ENCODE assay signal across 8 cellular contexts in the genomic region with DNA sequence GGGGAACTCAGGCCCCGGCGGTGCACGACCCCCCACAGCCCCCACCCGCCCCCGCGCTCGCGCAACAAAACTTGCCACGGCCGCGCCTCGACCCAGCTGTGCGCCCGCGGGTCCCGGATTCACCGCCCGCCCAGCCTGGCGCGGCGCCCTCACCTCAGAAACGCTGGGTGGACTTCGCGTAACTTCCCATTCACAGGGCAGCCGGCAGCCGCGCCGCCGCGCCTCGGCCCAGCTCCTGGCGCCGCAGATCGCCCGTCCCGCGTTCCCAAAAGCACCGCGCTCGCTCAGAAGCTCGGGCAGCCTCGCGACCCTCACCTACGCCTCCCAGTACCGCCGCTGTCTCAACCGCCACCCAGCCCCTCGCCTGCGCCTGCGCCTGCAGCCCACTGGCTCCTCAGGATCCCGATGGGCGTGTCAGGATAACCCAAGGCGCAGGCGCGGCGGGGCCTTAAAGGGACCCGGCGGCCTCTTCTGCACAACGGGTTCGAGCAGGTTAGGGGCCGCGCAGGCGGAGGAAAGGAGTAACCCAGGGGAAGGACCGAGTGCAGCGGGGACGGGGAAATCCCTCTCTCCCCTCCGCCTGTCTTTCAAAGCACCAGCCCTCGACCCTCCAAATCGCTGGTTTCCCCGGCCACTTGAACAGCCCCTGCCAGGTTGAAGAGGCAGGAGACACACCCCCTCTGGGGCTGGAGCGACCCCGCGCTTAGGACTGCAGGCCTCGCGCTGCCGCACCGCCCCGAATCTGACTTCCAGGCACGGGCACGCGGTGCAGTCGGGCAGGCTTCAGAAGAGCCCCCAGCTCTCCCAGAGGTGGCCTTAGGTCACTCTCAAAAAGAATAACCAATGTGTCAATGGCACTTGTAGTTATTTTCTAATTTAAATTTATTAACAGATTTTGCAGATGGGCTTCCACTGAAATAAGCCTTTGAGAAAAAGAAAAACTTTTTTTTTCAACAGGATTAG. TPM values are rescaled to one million over a fixed set of nuclear protein-coding genes. Genes with fewer than 3 reads are reported as not detected.
DNase-seq lines count a peak whose midpoint lies in the region; ATAC-seq and TF ChIP-seq lines count a peak whose summit lies in the region.

A gene (minus strand): TSS at position 380 of the 963 bp plus-strand sequence.

- in situ Hi-C loops in astrocyte of the spinal cord (cut with HindIII; ENCODE audit: low sequenced_read_pairs), result no loop called here

- under 1% methylated on average over 82 of the region's 82 CpGs for WGBS in hepatocyte (ENCODE audit: low lambda C conversion rate, missing lambda C conversion rate)

- no peaks in the 10 kb centered on the region for H3K27me3 ChIP-seq in hepatocyte
- no peaks in the 10 kb centered on the region for H3K27me3 ChIP-seq in rectal smooth muscle tissue (ENCODE audit: control insufficient read depth, insufficient read depth, low read length)
- H3K27me3 ChIP-seq in uterus, result no peaks in the 10 kb centered on the region

- TF ChIP-seq CTCF in astrocyte of the spinal cord (IDR thresholded peaks at IDR 0.05; ENCODE audit: low read depth, low read length) (no peak), hepatocyte (IDR thresholded peaks at IDR 0.05; ENCODE audit: poor library complexity) (no peak), uterus (IDR thresholded peaks at IDR 0.05) (peak in 2 of 4 experiments; percentile 63 to 72)

- peak within 1 kb of the TSS; percentile 42 for H3K9ac ChIP-seq in rectal smooth muscle tissue (ENCODE audit: low read length)

- H3K4me1 ChIP-seq in hepatocyte (ENCODE audit: insufficient read depth) (peaks cover 16% of the 10 kb centered on the region), rectal smooth muscle tissue (ENCODE audit: control insufficient read depth, insufficient read depth, low read length) (peaks cover 13% of the 10 kb centered on the region), uterus (peaks cover 0 to 5% of the 10 kb centered on the region in 2 donors)

- H3K79me2 ChIP-seq in hepatocyte, result peaks cover 38% of the 10 kb centered on the region

- H3K36me3 ChIP-seq in hepatocyte (replicated peaks; ENCODE audit: insufficient read depth, low read depth), result no peaks in the 10 kb centered on the region
- no peaks in the 10 kb centered on the region for H3K36me3 ChIP-seq in rectal smooth muscle tissue (ENCODE audit: control insufficient read depth, insufficient read depth, low read length)
- no peaks in the 10 kb centered on the region for H3K36me3 ChIP-seq in uterus

- H3K9me3 ChIP-seq in hepatocyte (ENCODE audit: low read depth), result no peaks in the 10 kb centered on the region
- no peaks in the 10 kb centered on the region for H3K9me3 ChIP-seq in uterus

- TF ChIP-seq POLR2A in uterus (IDR thresholded peaks at IDR 0.05), result peak; percentile 95 to 97

- H3K9me2 ChIP-seq in hepatocyte (replicated peaks; ENCODE audit: insufficient read depth), result no peaks in the 10 kb centered on the region

- ATAC-seq in GM18511 (IDR thresholded peaks at IDR 0.05; ENCODE audit: unreplicated experiment) (peak; percentile 90), HG02973 (IDR thresholded peaks at IDR 0.05; ENCODE audit: unreplicated experiment) (peak; percentile 73)

- intact Hi-C loops in uterus (cut with DNase I; ENCODE audit: low total_unique reads), result no loop called here

- H3K27ac ChIP-seq in hepatocyte, result peak within 1 kb of the TSS; percentile 69
- H3K27ac ChIP-seq in rectal smooth muscle tissue (ENCODE audit: low read depth, low read length), result peak within 1 kb of the TSS; percentile 88
- H3K27ac ChIP-seq in uterus, result peak within 1 kb of the TSS; percentile 72 to 75

- H2AFZ ChIP-seq in hepatocyte, result peak within 1 kb of the TSS; percentile 83

- peaks cover 12% of the 10 kb centered on the region for H4K20me1 ChIP-seq in hepatocyte (ENCODE audit: insufficient read depth, poor library complexity, severe bottlenecking)

- DNase-seq in NCI-H187 treated with DMSO at 0.1 percent for 48 hours (lab: John Stamatoyannopoulos, UW) (peak; percentile 98), T-helper 9 cell (peak; percentile 77), astrocyte of the spinal cord (ENCODE audit: low read depth, low spot score) (peak; percentile 99), hepatocyte (ENCODE audit: low spot score) (peak; percentile 100), uterus (peak; percentile 91 to 95)

- H3K4me3 ChIP-seq in astrocyte of the spinal cord (ENCODE audit: low read depth, low read length) (peak within 1 kb of the TSS; percentile 63), hepatocyte (peak within 1 kb of the TSS; percentile 67), rectal smooth muscle tissue (ENCODE audit: low read length) (peak within 1 kb of the TSS; percentile 79), uterus (peak within 1 kb of the TSS; percentile 48 to 50)

- H3K4me2 ChIP-seq in hepatocyte, result peak within 1 kb of the TSS; percentile 82

RNA-seq across cellular contexts. Expression of the gene that starts here (rescaled TPM):
- total RNA-seq in hepatocyte (36.4 and 57.1 TPM in 2 replicates), uterus (100 to 1,000 TPM in 1 of 4 donors, 10 to 100 TPM in 3; 29.4 to 178 (median 39.2) TPM)
- polyA plus RNA-seq in hepatocyte, result 31.7 and 32.1 TPM in 2 replicates

Comparison
In these comparisons a context has a peak if more than half of its experiments do, and no peak if none do; other contexts are left out.
1. Peak in every context shown above with its lines: DNase-seq, ATAC-seq, H3K4me3 ChIP-seq and H3K27ac ChIP-seq.